In genomic region chr12:87870061-87870460, GRCh38 we compare ENCODE assay signal across 1 cellular context.
TF ChIP-seq lines count a peak whose summit lies in the region.

No MANE protein-coding gene starts in this region.

TF ChIP-seq in GM12878, 131 proteins besides CTCF, POLR2A, EP300 and RAD21 (continued from another document):
- TF ChIP-seq, protein P1, sequence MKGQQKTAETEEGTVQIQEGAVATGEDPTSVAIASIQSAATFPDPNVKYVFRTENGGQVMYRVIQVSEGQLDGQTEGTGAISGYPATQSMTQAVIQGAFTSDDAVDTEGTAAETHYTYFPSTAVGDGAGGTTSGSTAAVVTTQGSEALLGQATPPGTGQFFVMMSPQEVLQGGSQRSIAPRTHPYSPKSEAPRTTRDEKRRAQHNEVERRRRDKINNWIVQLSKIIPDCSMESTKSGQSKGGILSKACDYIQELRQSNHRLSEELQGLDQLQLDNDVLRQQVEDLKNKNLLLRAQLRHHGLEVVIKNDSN (IDR thresholded peaks at IDR 0.05; ENCODE audit: borderline replicate concordance, extremely low read length, insufficient read depth, low read depth, low read length): no peak
- TF ChIP-seq E2F4 (IDR thresholded peaks at IDR 0.05; ENCODE audit: low read depth, low read length) (no peak), ZZZ3 (IDR thresholded peaks at IDR 0.05; ENCODE audit: control insufficient read depth, insufficient read length, low read depth) (no peak), SMC3 (IDR thresholded peaks at IDR 0.05; ENCODE audit: borderline replicate concordance, low read length) (no peak), STAT1 (conservative IDR thresholded peaks at IDR 0.05) (no peak), NR2F1 (conservative IDR thresholded peaks at IDR 0.05) (no peak), MAX (IDR thresholded peaks at IDR 0.05; ENCODE audit: low read depth, low read length) (no peak), RAD51 (IDR thresholded peaks at IDR 0.05) (no peak), DPF2 (IDR thresholded peaks at IDR 0.05) (no peak), TARDBP (IDR thresholded peaks at IDR 0.05; ENCODE audit: borderline replicate concordance) (no peak), IRF4 (IDR thresholded peaks at IDR 0.05; ENCODE audit: low read depth, low read length) (no peak), NFXL1 (IDR thresholded peaks at IDR 0.05; ENCODE audit: borderline replicate concordance) (no peak), HCFC1 (IDR thresholded peaks at IDR 0.05; ENCODE audit: low read length) (no peak)
- TF ChIP-seq, protein P2, sequence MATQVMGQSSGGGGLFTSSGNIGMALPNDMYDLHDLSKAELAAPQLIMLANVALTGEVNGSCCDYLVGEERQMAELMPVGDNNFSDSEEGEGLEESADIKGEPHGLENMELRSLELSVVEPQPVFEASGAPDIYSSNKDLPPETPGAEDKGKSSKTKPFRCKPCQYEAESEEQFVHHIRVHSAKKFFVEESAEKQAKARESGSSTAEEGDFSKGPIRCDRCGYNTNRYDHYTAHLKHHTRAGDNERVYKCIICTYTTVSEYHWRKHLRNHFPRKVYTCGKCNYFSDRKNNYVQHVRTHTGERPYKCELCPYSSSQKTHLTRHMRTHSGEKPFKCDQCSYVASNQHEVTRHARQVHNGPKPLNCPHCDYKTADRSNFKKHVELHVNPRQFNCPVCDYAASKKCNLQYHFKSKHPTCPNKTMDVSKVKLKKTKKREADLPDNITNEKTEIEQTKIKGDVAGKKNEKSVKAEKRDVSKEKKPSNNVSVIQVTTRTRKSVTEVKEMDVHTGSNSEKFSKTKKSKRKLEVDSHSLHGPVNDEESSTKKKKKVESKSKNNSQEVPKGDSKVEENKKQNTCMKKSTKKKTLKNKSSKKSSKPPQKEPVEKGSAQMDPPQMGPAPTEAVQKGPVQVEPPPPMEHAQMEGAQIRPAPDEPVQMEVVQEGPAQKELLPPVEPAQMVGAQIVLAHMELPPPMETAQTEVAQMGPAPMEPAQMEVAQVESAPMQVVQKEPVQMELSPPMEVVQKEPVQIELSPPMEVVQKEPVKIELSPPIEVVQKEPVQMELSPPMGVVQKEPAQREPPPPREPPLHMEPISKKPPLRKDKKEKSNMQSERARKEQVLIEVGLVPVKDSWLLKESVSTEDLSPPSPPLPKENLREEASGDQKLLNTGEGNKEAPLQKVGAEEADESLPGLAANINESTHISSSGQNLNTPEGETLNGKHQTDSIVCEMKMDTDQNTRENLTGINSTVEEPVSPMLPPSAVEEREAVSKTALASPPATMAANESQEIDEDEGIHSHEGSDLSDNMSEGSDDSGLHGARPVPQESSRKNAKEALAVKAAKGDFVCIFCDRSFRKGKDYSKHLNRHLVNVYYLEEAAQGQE (IDR thresholded peaks at IDR 0.05; ENCODE audit: low read depth, low read length): no peak
- TF ChIP-seq, protein P3, sequence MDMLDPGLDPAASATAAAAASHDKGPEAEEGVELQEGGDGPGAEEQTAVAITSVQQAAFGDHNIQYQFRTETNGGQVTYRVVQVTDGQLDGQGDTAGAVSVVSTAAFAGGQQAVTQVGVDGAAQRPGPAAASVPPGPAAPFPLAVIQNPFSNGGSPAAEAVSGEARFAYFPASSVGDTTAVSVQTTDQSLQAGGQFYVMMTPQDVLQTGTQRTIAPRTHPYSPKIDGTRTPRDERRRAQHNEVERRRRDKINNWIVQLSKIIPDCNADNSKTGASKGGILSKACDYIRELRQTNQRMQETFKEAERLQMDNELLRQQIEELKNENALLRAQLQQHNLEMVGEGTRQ (IDR thresholded peaks at IDR 0.05; ENCODE audit: borderline replicate concordance, low read depth, low read length): no peak
